8 cellular contexts compared by ENCODE assay signal in genomic region chr5:143182901-143183820, GRCh38.
DNase-seq lines count a peak whose midpoint lies in the region; TF ChIP-seq lines count a peak whose summit lies in the region.

No MANE protein-coding gene starts in this region.

- intact Hi-C loops in posterior vena cava (cut with DNase I): no loop called here

- DNase-seq in H4 (ENCODE audit: low spot score): peak; percentile 72
- DNase-seq in NCI-H748 treated with DMSO at 0.1 percent for 48 hours (lab: John Stamatoyannopoulos, UW): peak; percentile 32
- DNase-seq in central memory CD4-positive, alpha-beta T cell: peak; percentile 10
- peak; percentile 36 for DNase-seq in stimulated activated CD4-positive, alpha-beta T cell treated with anti-CD3 and anti-CD28 coated beads, Interleukin-2, amount 100 ng/mL, for 4 hours (ENCODE audit: low read depth)
- DNase-seq in posterior vena cava (ENCODE audit: low spot score): no peak
- DNase-seq in cortex of kidney (lab: John Stamatoyannopoulos, UW): no peak
- DNase-seq in medulla oblongata (ENCODE audit: extremely low spot score): no peak

- TF ChIP-seq POLR2A in GM18526 (IDR thresholded peaks at IDR 0.05; ENCODE audit: extremely low read depth, insufficient read length): peak; percentile 36

Comparison
In these comparisons a context has a peak if more than half of its experiments do, and no peak if none do; other contexts are left out.
1. DNase-seq: peak in H4 (single experiment), NCI-H748 treated with DMSO at 0.1 percent for 48 hours (single experiment), central memory CD4-positive, alpha-beta T cell (single experiment) and stimulated activated CD4-positive, alpha-beta T cell treated with anti-CD3 and anti-CD28 coated beads, Interleukin-2, amount 100 ng/mL, for 4 hours (single experiment); none in posterior vena cava (single experiment), cortex of kidney (single experiment) and medulla oblongata (single experiment).